In genomic region chr6:15044146-15044882, GRCh38 we compare ENCODE assay signal across 1 cellular context.
A peak's percentile ranks its signal among the peaks of the same experiment; 100 is the strongest.
TF ChIP-seq lines count a peak whose summit lies in the region.

No MANE protein-coding gene starts in this region.

TF ChIP-seq in HepG2, 621 proteins besides CTCF, POLR2A, EP300 and RAD21 (continued from another document and continues in another):
- TF ChIP-seq, protein P1, sequence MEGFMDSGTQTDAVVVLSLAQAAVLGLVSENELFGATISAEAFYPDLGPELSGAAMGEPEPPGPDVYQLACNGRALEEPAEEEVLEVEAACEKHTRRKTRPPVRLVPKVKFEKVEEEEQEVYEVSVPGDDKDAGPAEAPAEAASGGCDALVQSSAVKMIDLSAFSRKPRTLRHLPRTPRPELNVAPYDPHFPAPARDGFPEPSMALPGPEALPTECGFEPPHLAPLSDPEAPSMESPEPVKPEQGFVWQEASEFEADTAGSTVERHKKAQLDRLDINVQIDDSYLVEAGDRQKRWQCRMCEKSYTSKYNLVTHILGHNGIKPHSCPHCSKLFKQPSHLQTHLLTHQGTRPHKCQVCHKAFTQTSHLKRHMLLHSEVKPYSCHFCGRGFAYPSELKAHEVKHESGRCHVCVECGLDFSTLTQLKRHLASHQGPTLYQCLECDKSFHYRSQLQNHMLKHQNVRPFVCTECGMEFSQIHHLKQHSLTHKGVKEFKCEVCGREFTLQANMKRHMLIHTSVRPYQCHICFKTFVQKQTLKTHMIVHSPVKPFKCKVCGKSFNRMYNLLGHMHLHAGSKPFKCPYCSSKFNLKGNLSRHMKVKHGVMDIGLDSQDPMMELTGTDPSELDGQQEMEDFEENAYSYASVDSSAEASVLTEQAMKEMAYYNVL (CRISPR knock-in tag; IDR thresholded peaks at IDR 0.05; ENCODE audit: borderline replicate concordance), result no peak
- TF ChIP-seq ZFP1 (CRISPR knock-in tag; IDR thresholded peaks at IDR 0.05) (no peak), RFX1 (IDR thresholded peaks at IDR 0.05) (no peak), ZNF317 (CRISPR knock-in tag; IDR thresholded peaks at IDR 0.05) (no peak), SP4 (CRISPR knock-in tag; IDR thresholded peaks at IDR 0.05) (no peak), SMAD1 (CRISPR knock-in tag; IDR thresholded peaks at IDR 0.05; ENCODE audit: borderline replicate concordance, low read depth) (no peak), ZBTB21 (CRISPR knock-in tag; IDR thresholded peaks at IDR 0.05) (no peak), ZBTB34 (CRISPR knock-in tag; IDR thresholded peaks at IDR 0.05) (no peak), TARDBP (CRISPR knock-in tag; IDR thresholded peaks at IDR 0.05) (peak; percentile 33; the same call in 1 of the 2 replicates), FOXM1 (CRISPR knock-in tag; IDR thresholded peaks at IDR 0.05) (no peak), HNF4G (IDR thresholded peaks at IDR 0.05; ENCODE audit: borderline replicate concordance, low read depth, low read length) (peak; percentile 77), HNF4G (CRISPR knock-in tag; IDR thresholded peaks at IDR 0.05; ENCODE audit: borderline replicate concordance, low read depth) (peak; percentile 80; the same call in 1 of the 2 replicates), ASH2L (IDR thresholded peaks at IDR 0.05; ENCODE audit: insufficient read length, low read depth, low read length) (peak; percentile 61), ZNF253 (CRISPR knock-in tag; IDR thresholded peaks at IDR 0.05; ENCODE audit: borderline replicate concordance) (no peak), TAF1 (CRISPR knock-in tag; IDR thresholded peaks at IDR 0.05) (no peak), TBX3 (IDR thresholded peaks at IDR 0.05; ENCODE audit: borderline replicate concordance) (no peak), TBX2 (CRISPR knock-in tag; IDR thresholded peaks at IDR 0.05; ENCODE audit: borderline replicate concordance) (peak; percentile 33; the same call in 1 of the 2 replicates), ZFP36L2 (CRISPR knock-in tag; IDR thresholded peaks at IDR 0.05) (no peak), POGZ (CRISPR knock-in tag; IDR thresholded peaks at IDR 0.05) (0 out of 2 replicates have a peak, but pooled peaks have one; percentile 34), SUZ12 (IDR thresholded peaks at IDR 0.05; ENCODE audit: low read depth, low read length) (no peak), NCOA5 (CRISPR knock-in tag; IDR thresholded peaks at IDR 0.05) (no peak), ZSCAN20 (CRISPR knock-in tag; IDR thresholded peaks at IDR 0.05; ENCODE audit: borderline replicate concordance) (no peak), ZNF790 (CRISPR knock-in tag; IDR thresholded peaks at IDR 0.05; ENCODE audit: borderline replicate concordance) (no peak), MATR3 (CRISPR knock-in tag; IDR thresholded peaks at IDR 0.05) (no peak), CHCHD3 (CRISPR knock-in tag; IDR thresholded peaks at IDR 0.05) (no peak), GATA4 (IDR thresholded peaks at IDR 0.05; ENCODE audit: borderline replicate concordance, low read depth) (no peak), WIZ (CRISPR knock-in tag; IDR thresholded peaks at IDR 0.05) (no peak), ZNF510 (CRISPR knock-in tag; IDR thresholded peaks at IDR 0.05; ENCODE audit: low read depth) (0 out of 2 replicates have a peak, but pooled peaks have one; percentile 22), MTF1 (CRISPR knock-in tag; IDR thresholded peaks at IDR 0.05) (no peak), ZNF264 (CRISPR knock-in tag; IDR thresholded peaks at IDR 0.05) (peak; percentile 67; the same call in 1 of the 2 replicates), ARHGAP35 (CRISPR knock-in tag; IDR thresholded peaks at IDR 0.05; ENCODE audit: borderline replicate concordance) (no peak), ZNF549 (CRISPR knock-in tag; IDR thresholded peaks at IDR 0.05) (peak; percentile 85; the same call in 1 of the 2 replicates), GFI1 (CRISPR knock-in tag; IDR thresholded peaks at IDR 0.05; ENCODE audit: borderline replicate concordance) (no peak), RFXANK (CRISPR knock-in tag; IDR thresholded peaks at IDR 0.05) (no peak), CHD2 (IDR thresholded peaks at IDR 0.05; ENCODE audit: low read depth, low read length) (no peak), RCOR2 (CRISPR knock-in tag; IDR thresholded peaks at IDR 0.05) (peak; percentile 61; the same call in 1 of the 2 replicates), ARNTL (CRISPR knock-in tag; IDR thresholded peaks at IDR 0.05) (no peak), HOXA5 (CRISPR knock-in tag; IDR thresholded peaks at IDR 0.05) (no peak), DPF2 (CRISPR knock-in tag; IDR thresholded peaks at IDR 0.05; ENCODE audit: borderline replicate concordance, low read depth) (0 out of 2 replicates have a peak, but pooled peaks have one; percentile 28), ZNF280D (CRISPR knock-in tag; IDR thresholded peaks at IDR 0.05) (no peak), ZNF234 (CRISPR knock-in tag; conservative IDR thresholded peaks at IDR 0.05) (no peak), AKAP8 (CRISPR knock-in tag; IDR thresholded peaks at IDR 0.05) (no peak), HDAC1 (CRISPR knock-in tag; IDR thresholded peaks at IDR 0.05) (peak; percentile 62; the same call in 1 of the 2 replicates), NCOR1 (IDR thresholded peaks at IDR 0.05; ENCODE audit: borderline replicate concordance, low read length) (peak; percentile 35; the same call in 1 of the 2 replicates), MTF2 (CRISPR knock-in tag; IDR thresholded peaks at IDR 0.05; ENCODE audit: borderline replicate concordance) (no peak), HMG20A (CRISPR knock-in tag; IDR thresholded peaks at IDR 0.05; ENCODE audit: borderline replicate concordance) (no peak), ZNF207 (IDR thresholded peaks at IDR 0.05; ENCODE audit: borderline replicate concordance) (no peak), ELF4 (CRISPR knock-in tag; IDR thresholded peaks at IDR 0.05; ENCODE audit: borderline replicate concordance) (no peak), HMGXB4 (CRISPR knock-in tag; IDR thresholded peaks at IDR 0.05; ENCODE audit: borderline replicate concordance in 1 of 2, low read depth in 1 of 2) (0 out of 4 replicates have a peak, but pooled peaks of 1 of the 2 experiments have one; percentile 33), ZBTB20 (CRISPR knock-in tag; IDR thresholded peaks at IDR 0.05; ENCODE audit: borderline replicate concordance, low read depth) (no peak; the same call in 1 of the 2 replicates), ZNF788 (CRISPR knock-in tag; IDR thresholded peaks at IDR 0.05; ENCODE audit: borderline replicate concordance) (no peak)
- TF ChIP-seq, protein P2, sequence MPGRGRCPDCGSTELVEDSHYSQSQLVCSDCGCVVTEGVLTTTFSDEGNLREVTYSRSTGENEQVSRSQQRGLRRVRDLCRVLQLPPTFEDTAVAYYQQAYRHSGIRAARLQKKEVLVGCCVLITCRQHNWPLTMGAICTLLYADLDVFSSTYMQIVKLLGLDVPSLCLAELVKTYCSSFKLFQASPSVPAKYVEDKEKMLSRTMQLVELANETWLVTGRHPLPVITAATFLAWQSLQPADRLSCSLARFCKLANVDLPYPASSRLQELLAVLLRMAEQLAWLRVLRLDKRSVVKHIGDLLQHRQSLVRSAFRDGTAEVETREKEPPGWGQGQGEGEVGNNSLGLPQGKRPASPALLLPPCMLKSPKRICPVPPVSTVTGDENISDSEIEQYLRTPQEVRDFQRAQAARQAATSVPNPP (CRISPR knock-in tag; IDR thresholded peaks at IDR 0.05), result no peak
- TF ChIP-seq, protein P3, sequence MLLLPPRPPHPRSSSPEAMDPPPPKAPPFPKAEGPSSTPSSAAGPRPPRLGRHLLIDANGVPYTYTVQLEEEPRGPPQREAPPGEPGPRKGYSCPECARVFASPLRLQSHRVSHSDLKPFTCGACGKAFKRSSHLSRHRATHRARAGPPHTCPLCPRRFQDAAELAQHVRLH (CRISPR knock-in tag; IDR thresholded peaks at IDR 0.05; ENCODE audit: borderline replicate concordance, low read depth), result no peak
- TF ChIP-seq, protein P4, sequence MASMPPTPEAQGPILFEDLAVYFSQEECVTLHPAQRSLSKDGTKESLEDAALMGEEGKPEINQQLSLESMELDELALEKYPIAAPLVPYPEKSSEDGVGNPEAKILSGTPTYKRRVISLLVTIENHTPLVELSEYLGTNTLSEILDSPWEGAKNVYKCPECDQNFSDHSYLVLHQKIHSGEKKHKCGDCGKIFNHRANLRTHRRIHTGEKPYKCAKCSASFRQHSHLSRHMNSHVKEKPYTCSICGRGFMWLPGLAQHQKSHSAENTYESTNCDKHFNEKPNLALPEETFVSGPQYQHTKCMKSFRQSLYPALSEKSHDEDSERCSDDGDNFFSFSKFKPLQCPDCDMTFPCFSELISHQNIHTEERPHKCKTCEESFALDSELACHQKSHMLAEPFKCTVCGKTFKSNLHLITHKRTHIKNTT (CRISPR knock-in tag; IDR thresholded peaks at IDR 0.05), result no peak
- TF ChIP-seq, protein P5, sequence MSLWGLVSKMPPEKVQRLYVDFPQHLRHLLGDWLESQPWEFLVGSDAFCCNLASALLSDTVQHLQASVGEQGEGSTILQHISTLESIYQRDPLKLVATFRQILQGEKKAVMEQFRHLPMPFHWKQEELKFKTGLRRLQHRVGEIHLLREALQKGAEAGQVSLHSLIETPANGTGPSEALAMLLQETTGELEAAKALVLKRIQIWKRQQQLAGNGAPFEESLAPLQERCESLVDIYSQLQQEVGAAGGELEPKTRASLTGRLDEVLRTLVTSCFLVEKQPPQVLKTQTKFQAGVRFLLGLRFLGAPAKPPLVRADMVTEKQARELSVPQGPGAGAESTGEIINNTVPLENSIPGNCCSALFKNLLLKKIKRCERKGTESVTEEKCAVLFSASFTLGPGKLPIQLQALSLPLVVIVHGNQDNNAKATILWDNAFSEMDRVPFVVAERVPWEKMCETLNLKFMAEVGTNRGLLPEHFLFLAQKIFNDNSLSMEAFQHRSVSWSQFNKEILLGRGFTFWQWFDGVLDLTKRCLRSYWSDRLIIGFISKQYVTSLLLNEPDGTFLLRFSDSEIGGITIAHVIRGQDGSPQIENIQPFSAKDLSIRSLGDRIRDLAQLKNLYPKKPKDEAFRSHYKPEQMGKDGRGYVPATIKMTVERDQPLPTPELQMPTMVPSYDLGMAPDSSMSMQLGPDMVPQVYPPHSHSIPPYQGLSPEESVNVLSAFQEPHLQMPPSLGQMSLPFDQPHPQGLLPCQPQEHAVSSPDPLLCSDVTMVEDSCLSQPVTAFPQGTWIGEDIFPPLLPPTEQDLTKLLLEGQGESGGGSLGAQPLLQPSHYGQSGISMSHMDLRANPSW (CRISPR knock-in tag; IDR thresholded peaks at IDR 0.05; ENCODE audit: borderline replicate concordance), result no peak
- TF ChIP-seq, protein P6, sequence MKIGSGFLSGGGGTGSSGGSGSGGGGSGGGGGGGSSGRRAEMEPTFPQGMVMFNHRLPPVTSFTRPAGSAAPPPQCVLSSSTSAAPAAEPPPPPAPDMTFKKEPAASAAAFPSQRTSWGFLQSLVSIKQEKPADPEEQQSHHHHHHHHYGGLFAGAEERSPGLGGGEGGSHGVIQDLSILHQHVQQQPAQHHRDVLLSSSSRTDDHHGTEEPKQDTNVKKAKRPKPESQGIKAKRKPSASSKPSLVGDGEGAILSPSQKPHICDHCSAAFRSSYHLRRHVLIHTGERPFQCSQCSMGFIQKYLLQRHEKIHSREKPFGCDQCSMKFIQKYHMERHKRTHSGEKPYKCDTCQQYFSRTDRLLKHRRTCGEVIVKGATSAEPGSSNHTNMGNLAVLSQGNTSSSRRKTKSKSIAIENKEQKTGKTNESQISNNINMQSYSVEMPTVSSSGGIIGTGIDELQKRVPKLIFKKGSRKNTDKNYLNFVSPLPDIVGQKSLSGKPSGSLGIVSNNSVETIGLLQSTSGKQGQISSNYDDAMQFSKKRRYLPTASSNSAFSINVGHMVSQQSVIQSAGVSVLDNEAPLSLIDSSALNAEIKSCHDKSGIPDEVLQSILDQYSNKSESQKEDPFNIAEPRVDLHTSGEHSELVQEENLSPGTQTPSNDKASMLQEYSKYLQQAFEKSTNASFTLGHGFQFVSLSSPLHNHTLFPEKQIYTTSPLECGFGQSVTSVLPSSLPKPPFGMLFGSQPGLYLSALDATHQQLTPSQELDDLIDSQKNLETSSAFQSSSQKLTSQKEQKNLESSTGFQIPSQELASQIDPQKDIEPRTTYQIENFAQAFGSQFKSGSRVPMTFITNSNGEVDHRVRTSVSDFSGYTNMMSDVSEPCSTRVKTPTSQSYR (CRISPR knock-in tag; IDR thresholded peaks at IDR 0.05; ENCODE audit: borderline replicate concordance), result no peak
